13 cellular contexts compared by ENCODE assay signal in the genomic region with DNA sequence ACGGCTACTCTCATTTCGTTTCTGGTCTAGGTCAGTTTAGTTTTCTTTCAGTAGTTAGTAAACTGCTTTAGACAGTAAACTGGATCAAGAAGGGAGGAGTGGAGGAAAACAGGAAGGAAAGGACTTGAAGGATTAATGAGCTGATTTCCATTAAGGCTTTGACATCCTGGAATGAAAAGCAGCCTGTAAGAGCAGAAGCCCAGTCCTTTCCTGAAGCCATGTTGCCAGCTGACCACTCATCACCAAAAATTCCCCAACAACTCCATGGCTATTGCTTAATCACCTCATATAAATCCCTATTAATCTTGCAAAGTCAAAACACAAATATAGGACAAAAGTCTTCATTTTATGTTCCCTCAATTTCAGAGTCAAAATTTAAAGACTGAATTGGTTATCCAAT.
DNase-seq lines count a peak whose midpoint lies in the region; ATAC-seq and TF ChIP-seq lines count a peak whose summit lies in the region.
"Had no signal": no experiment of that assay in that cellular context is flagged by ENCODE, and none has a peak within 500 bp of the region (broad histone marks: within the 10 kb centered on the region; RNA-seq: fewer than 3 reads in every experiment).

No MANE protein-coding gene starts in this region.

- peaks cover 5% of the 10 kb centered on the region for H3K4me1 Mint-ChIP-seq in activated CD8-positive, alpha-beta T cell treated with anti-CD3 and anti-CD28 coated beads, Interleukin-2, amount 10 ng/mL, durations not matched to agents 7 days and 5 days (ENCODE audit: low read depth)
- peaks cover 0 to 4% of the 10 kb centered on the region in 2 donors for H3K4me1 Mint-ChIP-seq in effector memory CD8-positive, alpha-beta T cell (ENCODE audit: low read depth in 2 of 2)

- no peaks in the 10 kb centered on the region for H3K9me3 Mint-ChIP-seq in activated CD8-positive, alpha-beta T cell treated with anti-CD3 and anti-CD28 coated beads, Interleukin-2, amount 10 ng/mL, durations not matched to agents 7 days and 5 days (ENCODE audit: insufficient read depth)
- H3K9me3 Mint-ChIP-seq in effector memory CD8-positive, alpha-beta T cell: no peaks in the 10 kb centered on the region

- no peak overlapping the region for H3K4me3 ChIP-seq in right atrium auricular region
- no peak overlapping the region for H3K4me3 ChIP-seq in muscle layer of colon (ENCODE audit: low read depth in 1 of 2, low read length in 2 of 2)
- no peak overlapping the region for H3K4me3 ChIP-seq in upper lobe of right lung
- no peak overlapping the region for H3K4me3 ChIP-seq in aorta (ENCODE audit: low read length in 2 of 2)
- H3K4me3 ChIP-seq: K562 had no signal

- H3K27me3 ChIP-seq in right atrium auricular region (no peaks in the 10 kb centered on the region), muscle layer of colon (ENCODE audit: control insufficient read depth in 1 of 2, insufficient read depth in 2 of 2, low read length in 2 of 2) (no peaks in the 10 kb centered on the region), upper lobe of right lung (no peaks in the 10 kb centered on the region), aorta (ENCODE audit: control insufficient read depth in 1 of 2, insufficient read depth in 2 of 2, low read length in 1 of 2) (no peaks in the 10 kb centered on the region)

- POLR2A ChIA-PET in activated CD8-positive, alpha-beta T cell treated with anti-CD3 and anti-CD28 coated beads, Interleukin-2, amount 10 ng/mL, durations not matched to agents 7 days and 5 days (lab: Charles Lee): no interaction called here

- H3K4me1 ChIP-seq in right atrium auricular region (peaks cover 0 to 48% of the 10 kb centered on the region in 2 donors), muscle layer of colon (ENCODE audit: insufficient read depth, low read length) (peaks cover 54% of the 10 kb centered on the region), upper lobe of right lung (peaks cover 27% of the 10 kb centered on the region), aorta (ENCODE audit: control insufficient read depth in 1 of 2, insufficient read depth in 2 of 2, low read length in 2 of 2) (peaks cover 13 to 15% of the 10 kb centered on the region in 2 donors)

- no peak for DNase-seq in right atrium auricular region (ENCODE audit: low spot score)
- no peak for DNase-seq in cardiac septum (ENCODE audit: low spot score)
- DNase-seq in dermis blood vessel endothelial cell: peak; percentile 52
- DNase-seq in upper lobe of right lung: no peak
- DNase-seq in activated CD8-positive, alpha-beta T cell treated with anti-CD3 and anti-CD28 coated beads, Interleukin-2, amount 10 ng/mL, durations not matched to agents 7 days and 5 days: no peak
- no peak for DNase-seq in aorta
- DNase-seq in effector memory CD8-positive, alpha-beta T cell: no peak
- DNase-seq: activated CD4-positive, alpha-beta T cell treated with anti-CD3 and anti-CD28 coated beads, Interleukin-2, amount 50 U/mL, for 4 hours; cortex of kidney; midbrain; NCI-H2081 had no signal

- intact Hi-C loops in cardiac septum (cut with DNase I): no loop called here
- intact Hi-C loops in upper lobe of right lung (cut with DNase I): no loop called here
- intact Hi-C loops in aorta (cut with DNase I): no loop called here

- no peaks in the 10 kb centered on the region for H3K27me3 Mint-ChIP-seq in activated CD8-positive, alpha-beta T cell treated with anti-CD3 and anti-CD28 coated beads, Interleukin-2, amount 10 ng/mL, durations not matched to agents 7 days and 5 days (ENCODE audit: low read depth)
- no peaks in the 10 kb centered on the region for H3K27me3 Mint-ChIP-seq in effector memory CD8-positive, alpha-beta T cell

- ATAC-seq in upper lobe of right lung: no peak
- ATAC-seq in activated CD8-positive, alpha-beta T cell treated with anti-CD3 and anti-CD28 coated beads, Interleukin-2, amount 10 ng/mL, durations not matched to agents 7 days and 5 days: no peak
- no peak for ATAC-seq in aorta (ENCODE audit: low FRiP score)
- no peak for ATAC-seq in effector memory CD8-positive, alpha-beta T cell (replicated peaks)
- ATAC-seq: K562 had no signal

- no peak overlapping the region for H3K9ac ChIP-seq in muscle layer of colon (ENCODE audit: low read length)

- TF ChIP-seq CTCF in right atrium auricular region (IDR thresholded peaks at IDR 0.05) (no peak), upper lobe of right lung (IDR thresholded peaks at IDR 0.05) (no peak)

- no peak overlapping the region for H3K27ac Mint-ChIP-seq in activated CD8-positive, alpha-beta T cell treated with anti-CD3 and anti-CD28 coated beads, Interleukin-2, amount 10 ng/mL, durations not matched to agents 7 days and 5 days
- peak overlapping the region in 1 of 2 donors; percentile 47 for H3K27ac Mint-ChIP-seq in effector memory CD8-positive, alpha-beta T cell

- H3K36me3 ChIP-seq in right atrium auricular region (no peaks in the 10 kb centered on the region), muscle layer of colon (ENCODE audit: insufficient read depth, low read length) (no peaks in the 10 kb centered on the region), upper lobe of right lung (no peaks in the 10 kb centered on the region), aorta (ENCODE audit: control insufficient read depth in 1 of 2, insufficient read depth in 2 of 2, low read length in 1 of 2) (no peaks in the 10 kb centered on the region)

- no peaks in the 10 kb centered on the region for H3K9me3 ChIP-seq in right atrium auricular region
- H3K9me3 ChIP-seq in muscle layer of colon (ENCODE audit: low read length): no peaks in the 10 kb centered on the region
- H3K9me3 ChIP-seq in upper lobe of right lung: no peaks in the 10 kb centered on the region
- H3K9me3 ChIP-seq in aorta (ENCODE audit: control insufficient read depth, low read length): no peaks in the 10 kb centered on the region

- WGBS in aorta, 2 donors: 80 to 86% methylated on average over 2 of the region's 2 CpGs

- CTCF ChIA-PET in activated CD8-positive, alpha-beta T cell treated with anti-CD3 and anti-CD28 coated beads, Interleukin-2, amount 10 ng/mL, durations not matched to agents 7 days and 5 days (lab: Charles Lee): no interaction called here

- no peak overlapping the region for H3K4me3 Mint-ChIP-seq in activated CD8-positive, alpha-beta T cell treated with anti-CD3 and anti-CD28 coated beads, Interleukin-2, amount 10 ng/mL, durations not matched to agents 7 days and 5 days
- H3K4me3 Mint-ChIP-seq in effector memory CD8-positive, alpha-beta T cell: no peak overlapping the region

- H3K36me3 Mint-ChIP-seq in activated CD8-positive, alpha-beta T cell treated with anti-CD3 and anti-CD28 coated beads, Interleukin-2, amount 10 ng/mL, durations not matched to agents 7 days and 5 days (ENCODE audit: low read depth): peaks cover 10% of the 10 kb centered on the region
- peaks cover 16% of the 10 kb centered on the region for H3K36me3 Mint-ChIP-seq in effector memory CD8-positive, alpha-beta T cell (ENCODE audit: insufficient read depth)

- H3K27ac ChIP-seq in right atrium auricular region: peak overlapping the region; percentile 34 to 74
- peak overlapping the region; percentile 61 for H3K27ac ChIP-seq in muscle layer of colon (ENCODE audit: low read depth, low read length)
- peak overlapping the region; percentile 13 for H3K27ac ChIP-seq in upper lobe of right lung
- H3K27ac ChIP-seq in aorta (ENCODE audit: low read depth in 1 of 2, low read length in 2 of 2): peak overlapping the region in 1 of 2 donors; percentile 51
